In the genomic region with DNA sequence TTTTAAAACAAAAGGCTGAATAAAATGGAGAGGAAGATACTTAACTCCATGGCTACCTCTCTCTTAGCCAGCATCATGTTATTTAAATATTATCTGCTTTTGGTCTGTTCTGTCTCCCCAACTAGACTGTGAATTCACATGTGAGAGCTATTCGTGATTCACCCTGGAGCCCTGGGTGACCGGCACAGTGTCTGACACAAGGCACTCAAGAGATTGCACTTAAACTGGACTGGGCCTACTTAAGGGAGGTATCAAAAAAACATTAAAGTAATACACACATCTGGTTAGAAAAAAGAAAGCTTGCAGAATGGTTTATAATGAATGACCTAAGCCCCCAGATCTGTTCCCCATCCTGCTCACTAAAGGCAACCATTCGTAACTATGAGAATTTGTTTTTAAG, we compare ENCODE assay signal across 1 cellular context.
TF ChIP-seq lines count a peak whose summit lies in the region.

No MANE protein-coding gene starts in this region.

TF ChIP-seq in IMR-90, 13 proteins besides CTCF, POLR2A, EP300 and RAD21:
- TF ChIP-seq RCOR1 (IDR thresholded peaks at IDR 0.05; ENCODE audit: insufficient replicate concordance, low read length), result no peak
- TF ChIP-seq MAFK (IDR thresholded peaks at IDR 0.05; ENCODE audit: low read depth, low read length), result no peak
- TF ChIP-seq, protein P1, sequence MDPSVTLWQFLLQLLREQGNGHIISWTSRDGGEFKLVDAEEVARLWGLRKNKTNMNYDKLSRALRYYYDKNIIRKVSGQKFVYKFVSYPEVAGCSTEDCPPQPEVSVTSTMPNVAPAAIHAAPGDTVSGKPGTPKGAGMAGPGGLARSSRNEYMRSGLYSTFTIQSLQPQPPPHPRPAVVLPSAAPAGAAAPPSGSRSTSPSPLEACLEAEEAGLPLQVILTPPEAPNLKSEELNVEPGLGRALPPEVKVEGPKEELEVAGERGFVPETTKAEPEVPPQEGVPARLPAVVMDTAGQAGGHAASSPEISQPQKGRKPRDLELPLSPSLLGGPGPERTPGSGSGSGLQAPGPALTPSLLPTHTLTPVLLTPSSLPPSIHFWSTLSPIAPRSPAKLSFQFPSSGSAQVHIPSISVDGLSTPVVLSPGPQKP (IDR thresholded peaks at IDR 0.05; ENCODE audit: borderline replicate concordance, low read depth, low read length), result no peak
- no peak for TF ChIP-seq MAZ (IDR thresholded peaks at IDR 0.05; ENCODE audit: borderline replicate concordance, low read depth, low read length)
- no peak for TF ChIP-seq FOS (IDR thresholded peaks at IDR 0.05; ENCODE audit: low read depth, low read length)
- no peak for TF ChIP-seq SMC3 (IDR thresholded peaks at IDR 0.05; ENCODE audit: low read depth, low read length)
- TF ChIP-seq CEBPB (IDR thresholded peaks at IDR 0.05; ENCODE audit: low read depth, low read length), result no peak
- TF ChIP-seq CHD1 (IDR thresholded peaks at IDR 0.05; ENCODE audit: low read depth, low read length), result no peak
- no peak for TF ChIP-seq BHLHE40 (IDR thresholded peaks at IDR 0.05; ENCODE audit: low read depth, low read length)
- no peak for TF ChIP-seq MXI1 (IDR thresholded peaks at IDR 0.05; ENCODE audit: borderline replicate concordance, low read depth, low read length)
- TF ChIP-seq RFX5 (IDR thresholded peaks at IDR 0.05; ENCODE audit: low read depth, low read length), result no peak
- TF ChIP-seq, protein P2, sequence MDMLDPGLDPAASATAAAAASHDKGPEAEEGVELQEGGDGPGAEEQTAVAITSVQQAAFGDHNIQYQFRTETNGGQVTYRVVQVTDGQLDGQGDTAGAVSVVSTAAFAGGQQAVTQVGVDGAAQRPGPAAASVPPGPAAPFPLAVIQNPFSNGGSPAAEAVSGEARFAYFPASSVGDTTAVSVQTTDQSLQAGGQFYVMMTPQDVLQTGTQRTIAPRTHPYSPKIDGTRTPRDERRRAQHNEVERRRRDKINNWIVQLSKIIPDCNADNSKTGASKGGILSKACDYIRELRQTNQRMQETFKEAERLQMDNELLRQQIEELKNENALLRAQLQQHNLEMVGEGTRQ (IDR thresholded peaks at IDR 0.05; ENCODE audit: low read depth, low read length), result no peak
- TF ChIP-seq NFE2L2 (IDR thresholded peaks at IDR 0.05; ENCODE audit: low read depth, low read length), result no peak
